Comparison of ENCODE assay signal across 37 cellular contexts in the genomic region with DNA sequence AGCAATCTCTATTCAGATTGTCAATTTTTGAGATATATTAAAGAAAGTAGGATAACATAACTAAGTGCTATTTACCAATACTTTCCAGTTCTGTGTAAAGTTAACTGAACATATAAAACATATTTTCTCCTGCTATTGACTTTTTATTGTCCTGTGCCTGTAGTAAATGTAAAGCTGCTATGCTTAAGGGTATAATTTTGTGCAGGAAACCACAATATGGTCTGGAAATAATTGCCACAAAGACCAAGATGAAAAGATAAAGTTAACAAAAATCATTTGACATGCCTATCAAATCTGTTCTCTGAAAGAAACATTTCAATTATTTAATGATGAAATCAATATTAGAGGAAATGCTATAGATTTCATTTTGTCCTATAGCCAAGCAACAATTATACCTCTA.
"Had no signal": no experiment of that assay in that cellular context is flagged by ENCODE, and none has a peak within 500 bp of the region (broad histone marks: within the 10 kb centered on the region; RNA-seq: fewer than 3 reads in every experiment).

No MANE protein-coding gene starts in this region.

- H3K36me3 ChIP-seq: adrenal gland, ascending aorta, brain microvascular endothelial cell, breast epithelium, cardiac muscle cell had no signal

- H3K9me3 ChIP-seq: adrenal gland, ascending aorta, body of pancreas, breast epithelium had no signal

- H3K9me3 Mint-ChIP-seq: activated naive CD4-positive, alpha-beta T cell treated with anti-CD3 and anti-CD28 coated beads, Interleukin-2, amount 10 ng/mL, durations not matched to agents 7 days and 5 days; activated naive CD8-positive, alpha-beta T cell treated with anti-CD3 and anti-CD28 coated beads for 36 hours; activated naive CD8-positive, alpha-beta T cell treated with anti-CD3 and anti-CD28 coated beads, Interleukin-2, amount 50 U/mL, for 24 hours; activated T-helper 1 cell treated with anti-CD3 and anti-CD28 coated beads, Interleukin-12 subunit alpha, Interleukin-12 subunit beta, Interleukin-2, Interleukin-4 antibody, amounts not matched to agents 30 ng/mL and 10 ng/mL and 1 ng/mL, durations not matched to agents 14 hours and 24 hours and 36 hours; activated T-helper 17 cell treated with anti-CD3 and anti-CD28 coated beads, Interleukin-2, amount 50 U/mL, for 72 hours; activated T-helper 2 cell treated with anti-CD3 and anti-CD28 coated beads, Interferon-gamma antibody, Interleukin-2, Interleukin-4, amounts not matched to agents 10 μg/mL and 5 μg/mL and 100 μg/mL, durations not matched to agents 14 hours and 24 hours and 36 hours had no signal

- H3K4me3 Mint-ChIP-seq: activated naive CD4-positive, alpha-beta T cell treated with anti-CD3 and anti-CD28 coated beads for 36 hours; activated naive CD4-positive, alpha-beta T cell treated with anti-CD3 and anti-CD28 coated beads, Interleukin-2, amount 10 ng/mL, durations not matched to agents 7 days and 5 days; activated naive CD4-positive, alpha-beta T cell treated with anti-CD3 and anti-CD28 coated beads, Interleukin-2, amount 50 U/mL, for 24 hours; activated naive CD8-positive, alpha-beta T cell; activated naive CD8-positive, alpha-beta T cell treated with anti-CD3 and anti-CD28 coated beads for 36 hours; activated naive CD8-positive, alpha-beta T cell treated with anti-CD3 and anti-CD28 coated beads, Interleukin-2, amount 10 ng/mL, durations not matched to agents 7 days and 5 days; activated naive CD8-positive, alpha-beta T cell treated with anti-CD3 and anti-CD28 coated beads, Interleukin-2, amount 50 U/mL, for 24 hours; activated T-cell treated with anti-CD3 and anti-CD28 coated beads, Interleukin-2, amount 50 U/mL, for 24 hours; activated T-cell treated with anti-CD3 and anti-CD28 coated beads, Interleukin-2, amount 50 U/mL, for 4 hours; activated T-cell treated with anti-CD3 and anti-CD28 coated beads, Interleukin-2, amount 50 U/mL, for 72 hours; activated T-helper 1 cell treated with anti-CD3 and anti-CD28 coated beads, Interleukin-12 subunit alpha, Interleukin-12 subunit beta, Interleukin-2, Interleukin-4 antibody, amounts not matched to agents 30 ng/mL and 10 ng/mL and 1 ng/mL, durations not matched to agents 14 hours and 24 hours and 36 hours; activated T-helper 17 cell treated with anti-CD3 and anti-CD28 coated beads, Interleukin-2, amount 50 U/mL, for 72 hours; brain; central memory CD8-positive, alpha-beta T cell had no signal

- H3K4me3 ChIP-seq: adrenal gland, ascending aorta, body of pancreas, breast epithelium, cardiac muscle cell had no signal

- H3K4me1 Mint-ChIP-seq: activated naive CD4-positive, alpha-beta T cell treated with anti-CD3 and anti-CD28 coated beads, Interleukin-2, amount 10 ng/mL, durations not matched to agents 7 days and 5 days; activated naive CD4-positive, alpha-beta T cell treated with anti-CD3 and anti-CD28 coated beads, Interleukin-2, amount 50 U/mL, for 24 hours; activated naive CD8-positive, alpha-beta T cell treated with anti-CD3 and anti-CD28 coated beads for 36 hours; activated naive CD8-positive, alpha-beta T cell treated with anti-CD3 and anti-CD28 coated beads, Interleukin-2, amount 10 ng/mL, durations not matched to agents 7 days and 5 days; activated naive CD8-positive, alpha-beta T cell treated with anti-CD3 and anti-CD28 coated beads, Interleukin-2, amount 50 U/mL, for 24 hours; activated T-helper 17 cell treated with anti-CD3 and anti-CD28 coated beads, Interleukin-2, amount 50 U/mL, for 72 hours; central memory CD8-positive, alpha-beta T cell had no signal

- DNase-seq: activated effector memory CD4-positive, alpha-beta T cell treated with anti-CD3 and anti-CD28 coated beads, Interleukin-2, amount 50 U/mL, for 16 hours; activated effector memory CD4-positive, alpha-beta T cell treated with Interleukin-2 at 50 U/mL for 16 hours; activated gamma-delta T cell; activated gamma-delta T cell treated with Interleukin-2 at 50 U/mL for 16 hours; activated naive CD4-positive, alpha-beta T cell; activated naive CD4-positive, alpha-beta T cell treated with anti-CD3 and anti-CD28 coated beads for 36 hours; activated naive CD4-positive, alpha-beta T cell treated with anti-CD3 and anti-CD28 coated beads, Interleukin-2, amount 10 ng/mL, durations not matched to agents 7 days and 5 days; activated naive CD4-positive, alpha-beta T cell treated with anti-CD3 and anti-CD28 coated beads, Interleukin-2, amount 50 U/mL, for 16 hours; activated naive CD4-positive, alpha-beta T cell treated with Interleukin-2 at 50 U/mL for 16 hours; activated naive CD8-positive, alpha-beta T cell treated with anti-CD3 and anti-CD28 coated beads for 36 hours; activated naive CD8-positive, alpha-beta T cell treated with anti-CD3 and anti-CD28 coated beads, Interleukin-2, amount 10 ng/mL, durations not matched to agents 7 days and 5 days; activated naive CD8-positive, alpha-beta T cell treated with anti-CD3 and anti-CD28 coated beads, Interleukin-2, amount 50 U/mL, for 24 hours; activated T-cell treated with anti-CD3 and anti-CD28 coated beads, Interleukin-2, amount 50 U/mL, for 1 hour; activated T-cell treated with anti-CD3 and anti-CD28 coated beads, Interleukin-2, amount 50 U/mL, for 24 hours; activated T-cell treated with anti-CD3 and anti-CD28 coated beads, Interleukin-2, amount 50 U/mL, for 4 hours; activated T-cell treated with anti-CD3 and anti-CD28 coated beads, Interleukin-2, amount 50 U/mL, for 48 hours; activated T-cell treated with anti-CD3 and anti-CD28 coated beads, Interleukin-2, amount 50 U/mL, for 72 hours; adrenal gland; amniotic stem cell; amygdala; anterior cingulate cortex; brain microvascular endothelial cell; caudate nucleus; central memory CD4-positive, alpha-beta T cell; cerebellar nuclear complex had no signal

- ATAC-seq: activated naive CD4-positive, alpha-beta T cell treated with anti-CD3 and anti-CD28 coated beads, Interleukin-2, amount 50 U/mL, for 72 hours; activated naive CD8-positive, alpha-beta T cell treated with anti-CD3 and anti-CD28 coated beads, Interleukin-2, amount 50 U/mL, for 24 hours; activated T-cell treated with anti-CD3 and anti-CD28 coated beads, Interleukin-2, amount 50 U/mL, for 4 hours; activated T-cell treated with anti-CD3 and anti-CD28 coated beads, Interleukin-2, amount 50 U/mL, for 72 hours; activated T-helper 17 cell treated with anti-CD3 and anti-CD28 coated beads, Interleukin-2, amount 50 U/mL, for 72 hours; body of pancreas had no signal

- H3K27ac Mint-ChIP-seq: activated naive CD4-positive, alpha-beta T cell treated with anti-CD3 and anti-CD28 coated beads for 36 hours; activated naive CD4-positive, alpha-beta T cell treated with anti-CD3 and anti-CD28 coated beads, Interleukin-2, amount 10 ng/mL, durations not matched to agents 7 days and 5 days; activated naive CD4-positive, alpha-beta T cell treated with anti-CD3 and anti-CD28 coated beads, Interleukin-2, amount 50 U/mL, for 24 hours; activated naive CD4-positive, alpha-beta T cell treated with anti-CD3 and anti-CD28 coated beads, Interleukin-2, amount 50 U/mL, for 72 hours; activated naive CD8-positive, alpha-beta T cell; activated naive CD8-positive, alpha-beta T cell treated with anti-CD3 and anti-CD28 coated beads for 36 hours; activated naive CD8-positive, alpha-beta T cell treated with anti-CD3 and anti-CD28 coated beads, Interleukin-2, amount 10 ng/mL, durations not matched to agents 7 days and 5 days; activated naive CD8-positive, alpha-beta T cell treated with anti-CD3 and anti-CD28 coated beads, Interleukin-2, amount 50 U/mL, for 24 hours; activated T-cell treated with anti-CD3 and anti-CD28 coated beads, Interleukin-2, amount 50 U/mL, for 24 hours; activated T-cell treated with anti-CD3 and anti-CD28 coated beads, Interleukin-2, amount 50 U/mL, for 72 hours; activated T-helper 1 cell treated with anti-CD3 and anti-CD28 coated beads, Interleukin-12 subunit alpha, Interleukin-12 subunit beta, Interleukin-2, Interleukin-4 antibody, amounts not matched to agents 30 ng/mL and 10 ng/mL and 1 ng/mL, durations not matched to agents 14 hours and 24 hours and 36 hours; activated T-helper 17 cell treated with anti-CD3 and anti-CD28 coated beads, Interleukin-2, amount 50 U/mL, for 72 hours; activated T-helper 2 cell treated with anti-CD3 and anti-CD28 coated beads, Interferon-gamma antibody, Interleukin-2, Interleukin-4, amounts not matched to agents 10 μg/mL and 5 μg/mL and 100 μg/mL, durations not matched to agents 14 hours and 24 hours and 36 hours; brain had no signal

- H3K36me3 Mint-ChIP-seq: activated naive CD4-positive, alpha-beta T cell treated with anti-CD3 and anti-CD28 coated beads, Interleukin-2, amount 10 ng/mL, durations not matched to agents 7 days and 5 days; activated naive CD4-positive, alpha-beta T cell treated with anti-CD3 and anti-CD28 coated beads, Interleukin-2, amount 50 U/mL, for 24 hours; activated naive CD4-positive, alpha-beta T cell treated with anti-CD3 and anti-CD28 coated beads, Interleukin-2, amount 50 U/mL, for 72 hours; activated naive CD8-positive, alpha-beta T cell; activated naive CD8-positive, alpha-beta T cell treated with anti-CD3 and anti-CD28 coated beads for 36 hours; activated naive CD8-positive, alpha-beta T cell treated with anti-CD3 and anti-CD28 coated beads, Interleukin-2, amount 10 ng/mL, durations not matched to agents 7 days and 5 days; brain had no signal

- H3K27me3 Mint-ChIP-seq: activated naive CD4-positive, alpha-beta T cell treated with anti-CD3 and anti-CD28 coated beads, Interleukin-2, amount 10 ng/mL, durations not matched to agents 7 days and 5 days; activated naive CD4-positive, alpha-beta T cell treated with anti-CD3 and anti-CD28 coated beads, Interleukin-2, amount 50 U/mL, for 24 hours; activated naive CD8-positive, alpha-beta T cell; activated naive CD8-positive, alpha-beta T cell treated with anti-CD3 and anti-CD28 coated beads for 36 hours; activated naive CD8-positive, alpha-beta T cell treated with anti-CD3 and anti-CD28 coated beads, Interleukin-2, amount 10 ng/mL, durations not matched to agents 7 days and 5 days; activated naive CD8-positive, alpha-beta T cell treated with anti-CD3 and anti-CD28 coated beads, Interleukin-2, amount 50 U/mL, for 24 hours; activated T-cell treated with anti-CD3 and anti-CD28 coated beads, Interleukin-2, amount 50 U/mL, for 24 hours; activated T-helper 17 cell treated with anti-CD3 and anti-CD28 coated beads, Interleukin-2, amount 50 U/mL, for 72 hours; central memory CD8-positive, alpha-beta T cell had no signal

- H3K27ac ChIP-seq: adrenal gland, ascending aorta, body of pancreas, brain microvascular endothelial cell, breast epithelium, cardiac muscle cell had no signal
